9 cellular contexts compared by ENCODE assay signal in the genomic region with DNA sequence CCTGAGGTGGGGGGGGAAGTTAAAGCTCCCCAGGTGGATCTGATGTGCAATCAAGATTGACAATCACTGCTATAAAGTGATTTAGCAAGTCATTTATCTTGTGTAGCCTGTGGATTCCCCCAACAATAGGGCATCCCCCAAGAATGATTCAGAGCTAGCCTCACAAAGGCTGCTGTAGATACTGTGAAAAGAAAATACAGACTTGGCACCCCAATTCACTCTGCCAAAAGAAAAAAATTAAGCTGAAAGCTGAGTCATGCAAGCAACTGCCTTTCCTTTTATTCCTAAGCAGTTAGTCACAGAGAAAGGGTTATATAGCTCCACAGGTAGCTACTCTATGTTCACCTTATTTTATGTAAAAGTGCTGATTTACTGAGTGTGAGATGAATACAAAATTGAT. TPM values are rescaled to one million over a fixed set of nuclear protein-coding genes. Genes with fewer than 3 reads are reported as not detected.
DNase-seq lines count a peak whose midpoint lies in the region; ATAC-seq and TF ChIP-seq lines count a peak whose summit lies in the region.
"Had no signal": no experiment of that assay in that cellular context is flagged by ENCODE, and none has a peak within 500 bp of the region (broad histone marks: within the 10 kb centered on the region; RNA-seq: fewer than 3 reads in every experiment).

No MANE protein-coding gene starts in this region.

- H3K27me3 ChIP-seq in foreskin keratinocyte = no peaks in the 10 kb centered on the region
- no peaks in the 10 kb centered on the region for H3K27me3 ChIP-seq in body of pancreas

- TF ChIP-seq CTCF in foreskin keratinocyte (conservative IDR thresholded peaks at IDR 0.05) = no peak
- no peak for TF ChIP-seq CTCF in body of pancreas (IDR thresholded peaks at IDR 0.05)

- in situ Hi-C loops in ACHN (cut with HindIII; ENCODE audit: low pct_ligation_motif_present, low pct_unique_long_range_greater_than_20kb, low sequenced_read_pairs) = no loop called here

- no peaks in the 10 kb centered on the region for H3K9me3 ChIP-seq in body of pancreas

- DNase-seq in ACHN (peak; percentile 59), GM04503 (ENCODE audit: low read depth) (peak; percentile 33), SW480 (ENCODE audit: low spot score) (peak; percentile 4), foreskin keratinocyte (peak; percentile 80 to 93), GM19240 (ENCODE audit: insufficient read length, low spot score) (no peak), body of pancreas (no peak)
- DNase-seq in activated effector memory CD4-positive, alpha-beta T cell treated with anti-CD3 and anti-CD28 coated beads, Interleukin-2, amount 50 U/mL, for 16 hours = no peak
- DNase-seq: NCI-H82 had no signal

- peak; percentile 98 for ATAC-seq in foreskin keratinocyte
- ATAC-seq in body of pancreas = no peak
- no peak for ATAC-seq in GM18505 (IDR thresholded peaks at IDR 0.05; ENCODE audit: unreplicated experiment)

- TF ChIP-seq POLR2A in body of pancreas (IDR thresholded peaks at IDR 0.05) (no peak), GM18505 (IDR thresholded peaks at IDR 0.05; ENCODE audit: borderline replicate concordance, extremely low read depth, insufficient read depth, insufficient read length) (no peak)

- intact Hi-C loops in body of pancreas (cut with DNase I) = no loop called here

- H3K36me3 ChIP-seq in body of pancreas (replicated peaks in 1 of 2; ENCODE audit: insufficient read depth in 1 of 2, low read depth in 2 of 2) = no peaks in the 10 kb centered on the region

- H3K27ac ChIP-seq in foreskin keratinocyte (peak overlapping the region; percentile 50), body of pancreas (no peak overlapping the region)

- H3K4me3 ChIP-seq in body of pancreas = no peak overlapping the region

- peaks cover 7% of the 10 kb centered on the region for H3K4me1 ChIP-seq in foreskin keratinocyte
- no peaks in the 10 kb centered on the region for H3K4me1 ChIP-seq in body of pancreas

RNA-seq across cellular contexts. Expression of a gene that starts 14.6 kb away (rescaled TPM):
- total RNA-seq in foreskin keratinocyte (0.81 and 0.92 TPM in 2 replicates), body of pancreas (under 1 TPM; 0.78 to 0.99 TPM)
- 0.47 and 0.90 TPM in 2 replicates for polyA plus RNA-seq in foreskin keratinocyte

Comparison
In these comparisons a context has a peak if more than half of its experiments do, and no peak if none do; other contexts are left out.
1. DNase-seq: peak in ACHN (single experiment), GM04503 (single experiment), SW480 (single experiment) and foreskin keratinocyte (2 of 2); none in GM19240 (single experiment), body of pancreas (0 of 4) and activated effector memory CD4-positive, alpha-beta T cell treated with anti-CD3 and anti-CD28 coated beads, Interleukin-2, amount 50 U/mL, for 16 hours (single experiment).